ENCODE assay signal across 20 cellular contexts in the genomic region with DNA sequence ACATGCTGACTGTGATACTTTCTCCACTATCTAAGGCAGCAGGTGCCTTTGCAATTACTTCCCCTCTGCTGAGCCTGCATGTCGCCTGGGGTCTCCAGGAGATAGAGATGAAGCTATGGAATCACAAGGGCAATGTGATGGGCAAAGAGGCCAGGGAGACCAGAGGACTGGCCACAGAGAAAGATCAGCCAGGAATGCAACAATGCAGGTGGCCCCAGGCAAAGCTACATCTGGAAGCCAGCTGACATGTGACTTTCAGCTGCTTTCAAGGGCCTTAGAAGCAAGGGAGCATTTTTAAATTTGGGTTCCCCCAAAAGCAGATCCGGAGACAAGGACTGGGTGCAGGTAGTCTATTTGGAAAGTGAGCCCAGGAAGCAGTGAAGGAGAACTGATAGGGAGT.
"Had no signal": no experiment of that assay in that cellular context is flagged by ENCODE, and none has a peak within 500 bp of the region (broad histone marks: within the 10 kb centered on the region; RNA-seq: fewer than 3 reads in every experiment).

No MANE protein-coding gene starts in this region.

- DNase-seq: naive B cell; naive thymus-derived CD8-positive, alpha-beta T cell; nephron progenitor cell; nucleus accumbens; pancreas; right cardiac atrium; right lobe of liver; sigmoid colon; small intestine; stimulated activated CD4-positive, alpha-beta T cell treated with anti-CD3 and anti-CD28 coated beads, Interleukin-15, amount 100 ng/mL, for 24 hours; stimulated activated CD4-positive, alpha-beta T cell treated with anti-CD3 and anti-CD28 coated beads, Interleukin-2, amount 100 ng/mL, for 24 hours; stimulated activated CD4-positive, alpha-beta T cell treated with anti-CD3 and anti-CD28 coated beads, Interleukin-2, amount 100 ng/mL, for 48 hours; stimulated activated CD4-positive, alpha-beta T cell treated with anti-CD3 and anti-CD28 coated beads, Interleukin-4, amount 100 ng/mL, for 24 hours; stimulated activated naive B cell treated with anti-CD40 and anti-IgM and Interleukin-4, amounts not matched to agents 10 μg/mL and 1 μg/mL and 100 μg/mL, for 72 hours; stimulated activated naive CD4-positive, alpha-beta T cell treated with Interleukin-2 at 50 U/mL for 16 hours; stomach; tibial artery; transverse colon; upper lobe of left lung had no signal

- ATAC-seq: naive thymus-derived CD8-positive, alpha-beta T cell; pancreas; right cardiac atrium; right lobe of liver; stimulated activated effector memory CD8-positive, alpha-beta T cell treated with anti-CD3 and anti-CD28 coated beads, Interleukin-12 subunit alpha, Interleukin-12 subunit beta, amount 100 ng/mL, for 72 hours; stimulated activated naive B cell treated with anti-CD40 and anti-IgM and Interleukin-4, amounts not matched to agents 10 μg/mL and 1 μg/mL and 100 μg/mL, for 72 hours had no signal
